Comparison of ENCODE assay signal across 35 cellular contexts in genomic region chr7:17856251-17856650, GRCh38.
DNase-seq lines count a peak whose midpoint lies in the region; ATAC-seq, FAIRE-seq and TF ChIP-seq lines count a peak whose summit lies in the region.
"Had no signal": no experiment of that assay in that cellular context is flagged by ENCODE, and none has a peak within 500 bp of the region (broad histone marks: within the 10 kb centered on the region; RNA-seq: fewer than 3 reads in every experiment).

No MANE protein-coding gene starts in this region.

- H3K27me3 ChIP-seq in adipocyte (replicated peaks; ENCODE audit: control insufficient read depth, insufficient read depth, low read length) (no peaks in the 10 kb centered on the region), K562 (ENCODE audit: control insufficient read depth in 2 of 2, insufficient read depth in 2 of 2, low read length in 2 of 2) (no peaks in the 10 kb centered on the region)
- H3K27me3 ChIP-seq: BE2C; BLaER1; BLaER1 treated with 17β-estradiol and CSF1 and Interleukin-3, amounts not matched to agents 10 nM and 100 nM had no signal

- peaks cover 55% of the 10 kb centered on the region for H3K4me1 Mint-ChIP-seq in activated CD8-positive, alpha-beta memory T cell treated with anti-CD3 and anti-CD28 coated beads, Interleukin-2, amount 10 ng/mL, durations not matched to agents 7 days and 5 days
- H3K4me1 Mint-ChIP-seq in natural killer cell treated with Interleukin-12 subunit alpha and Interleukin-12 subunit beta and Interleukin-15 and Interleukin-18, amount 100 ng/mL, for 72 hours (ENCODE audit: low read depth in 2 of 2) = peaks cover 29 to 60% of the 10 kb centered on the region in 2 donors
- H3K4me1 Mint-ChIP-seq in natural killer cell = peaks cover 11 to 43% of the 10 kb centered on the region in 2 donors
- H3K4me1 Mint-ChIP-seq: B cell had no signal

- TF ChIP-seq CTCF in natural killer cell (IDR thresholded peaks at IDR 0.05) (no peak), K562 (IDR thresholded peaks at IDR 0.05 in 2 of 3, conservative IDR thresholded peaks at IDR 0.05 in 1 of 3; ENCODE audit: insufficient read depth in 2 of 3, low read depth in 1 of 3, low read length in 3 of 3) (no peak)

- FAIRE-seq in K562 (lab: Jason Lieb, UNC) = no peak
- FAIRE-seq: A549, D721Med had no signal

- CTCF ChIA-PET in activated CD8-positive, alpha-beta memory T cell treated with anti-CD3 and anti-CD28 coated beads, Interleukin-2, amount 10 ng/mL, durations not matched to agents 7 days and 5 days (lab: Charles Lee) = no interaction called here
- CTCF ChIA-PET in K562 (lab: Yijun Ruan, JAX; ENCODE audit: low intra/inter-chr PET ratio) = no interaction called here

- H3K4me1 ChIP-seq in adipocyte (ENCODE audit: control insufficient read depth, insufficient read depth, low read length) (no peaks in the 10 kb centered on the region), K562 (replicated peaks in 1 of 2; ENCODE audit: control insufficient read depth in 2 of 2, insufficient read depth in 2 of 2, low read length in 2 of 2) (peaks cover 0 to 3% of the 10 kb centered on the region in 2 experiments; a peak in 2 of 5 replicates)
- H3K4me1 ChIP-seq: A549, BE2C, BLaER1, Caco-2 had no signal

- no peaks in the 10 kb centered on the region for H3K27me3 Mint-ChIP-seq in activated CD8-positive, alpha-beta memory T cell treated with anti-CD3 and anti-CD28 coated beads, Interleukin-2, amount 10 ng/mL, durations not matched to agents 7 days and 5 days
- H3K27me3 Mint-ChIP-seq in natural killer cell treated with Interleukin-12 subunit alpha and Interleukin-12 subunit beta and Interleukin-15 and Interleukin-18, amount 100 ng/mL, for 72 hours = no peaks in the 10 kb centered on the region
- H3K27me3 Mint-ChIP-seq in natural killer cell (ENCODE audit: low read depth in 2 of 2) = no peaks in the 10 kb centered on the region
- H3K27me3 Mint-ChIP-seq: B cell; CD4-positive, alpha-beta memory T cell; CD4-positive, alpha-beta T cell; CD4-positive, CD25-positive, alpha-beta regulatory T cell; CD8-positive, alpha-beta memory T cell had no signal

- peak overlapping the region; percentile 29 for H3K4me3 ChIP-seq in adipocyte (ENCODE audit: low read length)
- no peak overlapping the region for H3K4me3 ChIP-seq in K562
- H3K4me3 ChIP-seq: A549; BLaER1; BLaER1 treated with 17β-estradiol and CSF1 and Interleukin-3, amounts not matched to agents 10 nM and 100 nM had no signal

- H3K9me3 ChIP-seq in adipocyte (ENCODE audit: control insufficient read depth, low read length) = peaks cover 10% of the 10 kb centered on the region
- H3K9me3 ChIP-seq in K562 (replicated peaks; ENCODE audit: control insufficient read depth, insufficient read depth, low read depth, low read length) = no peaks in the 10 kb centered on the region
- H3K9me3 ChIP-seq: BE2C, Caco-2 had no signal

- 89% methylated on average over 1 of the region's 1 CpG for WGBS in K562 (ENCODE audit: insufficient coverage, low coverage, missing lambda C conversion rate)

- H3K9ac ChIP-seq in adipocyte (ENCODE audit: low read length) (no peak overlapping the region), K562 (ENCODE audit: insufficient read depth in 1 of 2, low read depth in 2 of 2, low read length in 2 of 2) (no peak overlapping the region)
- H3K9ac ChIP-seq: BLaER1; BLaER1 treated with 17β-estradiol and CSF1 and Interleukin-3, amounts not matched to agents 10 nM and 100 nM had no signal

- POLR2A ChIA-PET in K562 (lab: Yijun Ruan, JAX) = no interaction called here

- no peak for TF ChIP-seq RAD21 in K562 (CRISPR knock-in tag; conservative IDR thresholded peaks at IDR 0.05 in 1 of 2, IDR thresholded peaks at IDR 0.05 in 1 of 2)

- no peaks in the 10 kb centered on the region for H3K9me1 ChIP-seq in K562 (ENCODE audit: control insufficient read depth, insufficient read depth, low read length)

- no peak for TF ChIP-seq EP300 in K562 (IDR thresholded peaks at IDR 0.05; ENCODE audit: low read length)

- H3K4me3 Mint-ChIP-seq in activated CD8-positive, alpha-beta memory T cell treated with anti-CD3 and anti-CD28 coated beads, Interleukin-2, amount 10 ng/mL, durations not matched to agents 7 days and 5 days = no peak overlapping the region
- H3K4me3 Mint-ChIP-seq in natural killer cell treated with Interleukin-12 subunit alpha and Interleukin-12 subunit beta and Interleukin-15 and Interleukin-18, amount 100 ng/mL, for 72 hours = peak overlapping the region; percentile 31
- no peak overlapping the region for H3K4me3 Mint-ChIP-seq in natural killer cell
- H3K4me3 Mint-ChIP-seq: B cell; CD14-positive monocyte; CD4-positive, alpha-beta memory T cell; CD4-positive, alpha-beta T cell; CD8-positive, alpha-beta memory T cell; CD8-positive, alpha-beta T cell had no signal

- no peak overlapping the region for H3K4me2 ChIP-seq in K562 (ENCODE audit: insufficient read depth, low read length)
- H3K4me2 ChIP-seq: A549; BLaER1; BLaER1 treated with 17β-estradiol and CSF1 and Interleukin-3, amounts not matched to agents 10 nM and 100 nM had no signal

- in situ Hi-C loops in K562 (cut with MboI) = no loop called here

- H3K27ac Mint-ChIP-seq in activated CD8-positive, alpha-beta memory T cell treated with anti-CD3 and anti-CD28 coated beads, Interleukin-2, amount 10 ng/mL, durations not matched to agents 7 days and 5 days = peak overlapping the region; percentile 64
- peak overlapping the region in 1 of 2 donors; percentile 36 for H3K27ac Mint-ChIP-seq in natural killer cell treated with Interleukin-12 subunit alpha and Interleukin-12 subunit beta and Interleukin-15 and Interleukin-18, amount 100 ng/mL, for 72 hours
- H3K27ac Mint-ChIP-seq in natural killer cell = no peak overlapping the region
- H3K27ac Mint-ChIP-seq: B cell; CD14-positive monocyte; CD4-positive, alpha-beta T cell; CD4-positive, CD25-positive, alpha-beta regulatory T cell; CD8-positive, alpha-beta memory T cell; CD8-positive, alpha-beta T cell had no signal

- H3K36me3 Mint-ChIP-seq in activated CD8-positive, alpha-beta memory T cell treated with anti-CD3 and anti-CD28 coated beads, Interleukin-2, amount 10 ng/mL, durations not matched to agents 7 days and 5 days = peaks cover 59% of the 10 kb centered on the region
- peaks cover 36% of the 10 kb centered on the region for H3K36me3 Mint-ChIP-seq in natural killer cell treated with Interleukin-12 subunit alpha and Interleukin-12 subunit beta and Interleukin-15 and Interleukin-18, amount 100 ng/mL, for 72 hours
- peaks cover 33% of the 10 kb centered on the region for H3K36me3 Mint-ChIP-seq in natural killer cell

- BruUV-seq in K562 (replicated peaks; lab: Mats Ljungman, UMichigan) = no TSS peak

- no peak overlapping the region for H3K27ac ChIP-seq in K562 (ENCODE audit: extremely low read depth, low read depth, low read length)
- H3K27ac ChIP-seq: 22Rv1; A549; BLaER1; BLaER1 treated with 17β-estradiol and CSF1 and Interleukin-3, amounts not matched to agents 10 nM and 100 nM; C4-2B had no signal

- H3K36me3 ChIP-seq in adipocyte (ENCODE audit: control insufficient read depth, insufficient read depth, low read length, severe bottlenecking) (peaks cover 46% of the 10 kb centered on the region), K562 (ENCODE audit: control insufficient read depth, insufficient read depth, low read length) (no peaks in the 10 kb centered on the region)
- H3K36me3 ChIP-seq: BE2C had no signal

- peaks cover 13% of the 10 kb centered on the region for H3K9me3 Mint-ChIP-seq in activated CD8-positive, alpha-beta memory T cell treated with anti-CD3 and anti-CD28 coated beads, Interleukin-2, amount 10 ng/mL, durations not matched to agents 7 days and 5 days (ENCODE audit: low read depth)
- peaks cover 3% of the 10 kb centered on the region for H3K9me3 Mint-ChIP-seq in natural killer cell treated with Interleukin-12 subunit alpha and Interleukin-12 subunit beta and Interleukin-15 and Interleukin-18, amount 100 ng/mL, for 72 hours
- peaks cover 2 to 3% of the 10 kb centered on the region in 2 donors for H3K9me3 Mint-ChIP-seq in natural killer cell

- H2AFZ ChIP-seq in K562 (ENCODE audit: low read depth, low read length) = no peak overlapping the region

- TF ChIP-seq POLR2A in K562 (conservative IDR thresholded peaks at IDR 0.05) = no peak

- H4K20me1 ChIP-seq in K562 (replicated peaks; ENCODE audit: control insufficient read depth, insufficient read depth, low read length) = no peaks in the 10 kb centered on the region
- H4K20me1 ChIP-seq: BLaER1; BLaER1 treated with 17β-estradiol and CSF1 and Interleukin-3, amounts not matched to agents 10 nM and 100 nM had no signal

- intact Hi-C loops in natural killer cell (cut with micrococcal nuclease) = no loop called here
- intact Hi-C loops in K562 (cut with micrococcal nuclease) = no loop called here

- ATAC-seq in activated CD8-positive, alpha-beta memory T cell treated with anti-CD3 and anti-CD28 coated beads, Interleukin-2, amount 10 ng/mL, durations not matched to agents 7 days and 5 days = no peak
- ATAC-seq in natural killer cell treated with Interleukin-12 subunit alpha and Interleukin-12 subunit beta and Interleukin-15 and Interleukin-18, amount 100 ng/mL, for 72 hours = no peak
- ATAC-seq in natural killer cell (no peak), K562 (no peak), HG03095 (IDR thresholded peaks at IDR 0.05; ENCODE audit: unreplicated experiment) (no peak)
- ATAC-seq: A549; CD8-positive, alpha-beta T cell had no signal

- no peaks in the 10 kb centered on the region for H3K79me2 ChIP-seq in K562 (ENCODE audit: control insufficient read depth, insufficient read depth, low read length)

- DNase-seq in activated CD8-positive, alpha-beta memory T cell treated with anti-CD3 and anti-CD28 coated beads, Interleukin-2, amount 10 ng/mL, durations not matched to agents 7 days and 5 days = no peak
- DNase-seq in activated CD8-positive, alpha-beta memory T cell treated with anti-CD3 and anti-CD28 coated beads, Interleukin-2, amount 50 U/mL, for 48 hours = no peak
- no peak for DNase-seq in natural killer cell treated with Interleukin-12 subunit alpha and Interleukin-12 subunit beta and Interleukin-15 and Interleukin-18, amount 100 ng/mL, for 72 hours (ENCODE audit: low spot score)
- DNase-seq in natural killer cell (no peak), adipocyte (ENCODE audit: low read depth) (no peak), K562 (ENCODE audit: extremely low read depth in 1 of 4, low spot score in 3 of 4) (no peak)
- DNase-seq in activated naive CD4-positive, alpha-beta T cell treated with anti-CD3 and anti-CD28 coated beads, Interleukin-2, amount 50 U/mL, for 16 hours = no peak
- DNase-seq: 8988T; ACHN; AML-193; BE2C; C1 segment of cervical spinal cord; Caco-2; Calu3; CD4-positive, alpha-beta memory T cell; CD4-positive, alpha-beta T cell; CD4-positive, CD25-positive, alpha-beta regulatory T cell; CD8-positive, alpha-beta memory T cell; CD8-positive, alpha-beta T cell; COR-L47; DMS 273 treated with DMSO at 0.1 percent for 48 hours; DMS153; DMS53; DMS79; DMS79 treated with DMSO at 0.1 percent for 48 hours; DND-41 had no signal

TF ChIP-seq in K562, 482 proteins besides CTCF, POLR2A, EP300 and RAD21:
- TF ChIP-seq HDAC2 (IDR thresholded peaks at IDR 0.05) = no peak
- peak; percentile 92 for TF ChIP-seq ZNF507 (tag; conservative IDR thresholded peaks at IDR 0.05)
